8 cellular contexts compared by ENCODE assay signal in the genomic region with DNA sequence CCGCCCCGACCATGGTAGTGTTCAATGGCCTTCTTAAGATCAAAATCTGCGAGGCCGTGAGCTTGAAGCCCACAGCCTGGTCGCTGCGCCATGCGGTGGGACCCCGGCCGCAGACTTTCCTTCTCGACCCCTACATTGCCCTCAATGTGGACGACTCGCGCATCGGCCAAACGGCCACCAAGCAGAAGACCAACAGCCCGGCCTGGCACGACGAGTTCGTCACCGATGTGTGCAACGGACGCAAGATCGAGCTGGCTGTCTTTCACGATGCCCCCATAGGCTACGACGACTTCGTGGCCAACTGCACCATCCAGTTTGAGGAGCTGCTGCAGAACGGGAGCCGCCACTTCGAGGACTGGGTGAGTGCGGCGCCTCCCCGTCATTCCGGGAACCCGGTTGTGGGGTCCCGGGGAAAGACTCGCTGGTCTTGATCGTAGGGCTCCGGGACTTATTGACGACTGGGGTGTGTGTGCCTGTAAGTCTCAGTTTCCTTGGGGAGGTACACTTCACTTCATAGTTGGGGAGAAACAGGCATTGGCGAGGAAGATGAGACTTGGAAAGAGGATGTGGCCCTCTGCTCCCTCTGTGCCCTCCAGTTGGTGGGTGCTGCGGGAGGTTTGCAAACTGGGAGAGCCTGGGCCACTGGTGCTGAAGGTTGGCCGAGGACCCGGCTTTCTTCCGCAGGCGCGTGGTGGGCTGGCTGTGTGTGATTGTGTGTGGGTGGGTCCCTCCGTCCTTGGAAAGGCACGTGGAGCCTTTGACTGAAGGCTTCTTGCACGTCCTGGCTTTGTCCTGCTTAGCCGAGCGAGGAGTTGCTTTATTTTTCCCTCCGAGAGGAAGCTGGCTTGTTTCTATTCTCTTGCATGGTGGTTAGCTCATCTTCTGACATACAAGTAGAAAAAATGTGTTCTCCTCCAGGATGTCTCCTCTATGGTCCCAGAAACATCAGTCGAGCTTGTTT. TPM values are rescaled to one million over a fixed set of nuclear protein-coding genes. Genes with fewer than 3 reads are reported as not detected.
A peak's percentile ranks its signal among the peaks of the same experiment; 100 is the strongest.
DNase-seq lines count a peak whose midpoint lies in the region; ATAC-seq and TF ChIP-seq lines count a peak whose summit lies in the region.

No MANE protein-coding gene starts in this region.

- peak overlapping the region; percentile 88 to 91 for H3K4me3 Mint-ChIP-seq in effector memory CD8-positive, alpha-beta T cell
- peak overlapping the region; percentile 73 for H3K4me3 Mint-ChIP-seq in mesothelial cell of epicardium

- no peaks in the 10 kb centered on the region for H3K27me3 ChIP-seq in MM.1S (replicated peaks; ENCODE audit: insufficient read depth, low read length)

- H3K9me3 ChIP-seq in MM.1S (replicated peaks; ENCODE audit: insufficient read depth, low read length), result no peaks in the 10 kb centered on the region

- no peak overlapping the region for H3K27ac ChIP-seq in MM.1S (ENCODE audit: low read length)
- peak overlapping the region; percentile 17 for H3K27ac ChIP-seq in temporal lobe (ENCODE audit: low read depth, low read length)

- H3K9me3 Mint-ChIP-seq in effector memory CD8-positive, alpha-beta T cell, result no peaks in the 10 kb centered on the region
- H3K9me3 Mint-ChIP-seq in mesothelial cell of epicardium, result no peaks in the 10 kb centered on the region

- peak overlapping the region; percentile 87; the same call in 1 of the 2 replicates for H2AFZ ChIP-seq in MM.1S (ENCODE audit: low read length)

- H3K4me3 ChIP-seq in MM.1S (ENCODE audit: low read length), result peak overlapping the region; percentile 92

- DNase-seq in COLO829 (ENCODE audit: low spot score) (peak; percentile 30), MM.1S (no peak), mesothelial cell of epicardium (ENCODE audit: low spot score in 2 of 2, unreplicated experiment in 2 of 2) (peak; percentile 21 to 50), H4 (ENCODE audit: low spot score) (no peak)
- DNase-seq in activated CD4-positive, alpha-beta T cell treated with anti-CD3 and anti-CD28 coated beads, Interleukin-2, amount 50 U/mL, for 1 hour, result peak; percentile 29
- DNase-seq in effector memory CD8-positive, alpha-beta T cell, result peak; percentile 8 to 27 (median 17)

- peaks cover 10% of the 10 kb centered on the region; the same call in 1 of the 2 replicates for H3F3A ChIP-seq in MM.1S (ENCODE audit: insufficient read depth, low read length)

- H3K36me3 Mint-ChIP-seq in effector memory CD8-positive, alpha-beta T cell (ENCODE audit: insufficient read depth), result peaks cover 28% of the 10 kb centered on the region
- H3K36me3 Mint-ChIP-seq in mesothelial cell of epicardium, result no peaks in the 10 kb centered on the region

- H3K79me2 ChIP-seq in MM.1S (ENCODE audit: low read length), result peaks cover 45% of the 10 kb centered on the region

- no peaks in the 10 kb centered on the region for H3K9me2 ChIP-seq in MM.1S (replicated peaks; ENCODE audit: insufficient read depth, low read length)

- H4K20me1 ChIP-seq in MM.1S (ENCODE audit: insufficient read depth, low read length), result no peaks in the 10 kb centered on the region

- no peaks in the 10 kb centered on the region for H3K27me3 Mint-ChIP-seq in effector memory CD8-positive, alpha-beta T cell
- H3K27me3 Mint-ChIP-seq in mesothelial cell of epicardium (ENCODE audit: low read depth), result peaks cover 18% of the 10 kb centered on the region

- no peak for ATAC-seq in effector memory CD8-positive, alpha-beta T cell (replicated peaks)
- ATAC-seq in GM21529 (IDR thresholded peaks at IDR 0.05; ENCODE audit: unreplicated experiment), result no peak

- H3K27ac Mint-ChIP-seq in effector memory CD8-positive, alpha-beta T cell, result peak overlapping the region; percentile 82 to 97
- peak overlapping the region; percentile 51 for H3K27ac Mint-ChIP-seq in mesothelial cell of epicardium

- H3K4me1 ChIP-seq in MM.1S (ENCODE audit: low read length), result peaks cover 11% of the 10 kb centered on the region; the same call in 1 of the 2 replicates

- peak overlapping the region; percentile 80; the same call in 1 of the 2 replicates for H3K9ac ChIP-seq in MM.1S (ENCODE audit: low read length)

- peaks cover 15 to 28% of the 10 kb centered on the region in 2 donors for H3K4me1 Mint-ChIP-seq in effector memory CD8-positive, alpha-beta T cell (ENCODE audit: low read depth in 2 of 2)
- peaks cover 32% of the 10 kb centered on the region for H3K4me1 Mint-ChIP-seq in mesothelial cell of epicardium

- peak overlapping the region; percentile 78 for H3K4me2 ChIP-seq in MM.1S (ENCODE audit: low read depth, low read length)

- TF ChIP-seq CTCF in MM.1S (IDR thresholded peaks at IDR 0.05; ENCODE audit: low read length), result no peak
- no peak for TF ChIP-seq CTCF in mesothelial cell of epicardium (IDR thresholded peaks at IDR 0.05; ENCODE audit: unreplicated experiment)

- H3K36me3 ChIP-seq in MM.1S (replicated peaks; ENCODE audit: insufficient read depth, low read length), result no peaks in the 10 kb centered on the region

RNA-seq across cellular contexts. Expression of a gene that starts 0.9 kb away (rescaled TPM):
- total RNA-seq in mesothelial cell of epicardium, result 18.1 to 18.5 TPM (median 18.4 TPM) in 3 replicates
- total RNA-seq in temporal lobe, result 51.1 TPM
- total RNA-seq in H4 (2014; rRNA removed; shearing (Covaris generic)), result 22.4 and 30.9 TPM in 2 replicates

RNA-seq across cellular contexts. Expression of a gene that starts 41.3 kb away (rescaled TPM):
- total RNA-seq in mesothelial cell of epicardium (16.2 to 22.6 TPM (median 19.3 TPM) in 3 replicates), temporal lobe (30.5 TPM)
- 14.4 and 15.5 TPM in 2 replicates for total RNA-seq in H4 (2014; rRNA removed; shearing (Covaris generic))

Comparison
In these comparisons a context has a peak if more than half of its experiments do, and no peak if none do; other contexts are left out.
1. DNase-seq: peak in COLO829 (single experiment), activated CD4-positive, alpha-beta T cell treated with anti-CD3 and anti-CD28 coated beads, Interleukin-2, amount 50 U/mL, for 1 hour (single experiment), effector memory CD8-positive, alpha-beta T cell (3 of 3) and mesothelial cell of epicardium (2 of 2); none in MM.1S (single experiment) and H4 (single experiment).